17 cellular contexts compared by ENCODE assay signal in genomic region chr17:29283496-29283895, GRCh38. TPM values are rescaled to one million over a fixed set of nuclear protein-coding genes. Genes with fewer than 3 reads are reported as not detected.
DNase-seq lines count a peak whose midpoint lies in the region; ATAC-seq and TF ChIP-seq lines count a peak whose summit lies in the region.
"Had no signal": no experiment of that assay in that cellular context is flagged by ENCODE, and none has a peak within 500 bp of the region (broad histone marks: within the 10 kb centered on the region; RNA-seq: fewer than 3 reads in every experiment).

No MANE protein-coding gene starts in this region.

- CTCF ChIA-PET in activated CD8-positive, alpha-beta T cell treated with anti-CD3 and anti-CD28 coated beads for 36 hours (lab: Charles Lee): interaction anchor here (0.8 kb wide), 1 partner anchor 308 kb away, joined by 3 read pairs; no protein-coding TSS in a partner anchor
- CTCF ChIA-PET in activated CD8-positive, alpha-beta T cell treated with anti-CD3 and anti-CD28 coated beads, Interleukin-2, amount 10 ng/mL, durations not matched to agents 7 days and 5 days (lab: Charles Lee): interaction anchor here (1.0 to 1.1 kb wide), 3 partner anchors 11 to 86 kb away, joined by 3 to 4 read pairs (median 3); partner anchors contain the start of gene NUFIP2

- H3K9me3 Mint-ChIP-seq in activated CD8-positive, alpha-beta T cell treated with anti-CD3 and anti-CD28 coated beads for 36 hours: peaks cover 6% of the 10 kb centered on the region
- peaks cover 18% of the 10 kb centered on the region for H3K9me3 Mint-ChIP-seq in activated CD8-positive, alpha-beta T cell treated with anti-CD3 and anti-CD28 coated beads, Interleukin-2, amount 10 ng/mL, durations not matched to agents 7 days and 5 days (ENCODE audit: insufficient read depth)
- H3K9me3 Mint-ChIP-seq in chondrocyte (ENCODE audit: low read depth) (no peaks in the 10 kb centered on the region), osteocyte (ENCODE audit: unreplicated experiment) (no peaks in the 10 kb centered on the region)

- H3K27ac Mint-ChIP-seq in activated CD8-positive, alpha-beta T cell treated with anti-CD3 and anti-CD28 coated beads for 36 hours: no peak overlapping the region
- no peak overlapping the region for H3K27ac Mint-ChIP-seq in activated CD8-positive, alpha-beta T cell treated with anti-CD3 and anti-CD28 coated beads, Interleukin-2, amount 10 ng/mL, durations not matched to agents 7 days and 5 days
- H3K27ac Mint-ChIP-seq in chondrocyte (ENCODE audit: unreplicated experiment) (no peak overlapping the region), osteocyte (ENCODE audit: unreplicated experiment) (peak overlapping the region; percentile 4)

- no peak overlapping the region for H3K9ac ChIP-seq in Loucy (ENCODE audit: low read depth, low read length, poor library complexity, severe bottlenecking)

- TF ChIP-seq CTCF in activated CD8-positive, alpha-beta T cell treated with anti-CD3 and anti-CD28 coated beads for 36 hours (IDR thresholded peaks at IDR 0.05): peak; percentile 30
- TF ChIP-seq CTCF in Loucy (conservative IDR thresholded peaks at IDR 0.05; ENCODE audit: low read length) (peak; percentile 47), chondrocyte (IDR thresholded peaks at IDR 0.05) (peak; percentile 64), osteocyte (IDR thresholded peaks at IDR 0.05) (peak; percentile 33)

- peaks cover 31% of the 10 kb centered on the region for H3K4me1 ChIP-seq in Loucy (ENCODE audit: insufficient read depth, low read length, poor library complexity, severe bottlenecking)

- POLR2A ChIA-PET in activated CD8-positive, alpha-beta T cell treated with anti-CD3 and anti-CD28 coated beads for 36 hours (lab: Charles Lee): interaction anchor here (1.0 to 1.3 kb wide), 3 partner anchors 9 to 215 kb away, joined by 3 to 4 read pairs (median 3); no protein-coding TSS in a partner anchor
- POLR2A ChIA-PET in activated CD8-positive, alpha-beta T cell treated with anti-CD3 and anti-CD28 coated beads, Interleukin-2, amount 10 ng/mL, durations not matched to agents 7 days and 5 days (lab: Charles Lee): interaction anchor here (1.3 kb wide), 1 partner anchor 10 kb away, joined by 4 read pairs; the partner anchor contains the start of gene NUFIP2

- H3K4me1 Mint-ChIP-seq in activated CD8-positive, alpha-beta T cell treated with anti-CD3 and anti-CD28 coated beads for 36 hours (ENCODE audit: low read depth): peaks cover 56% of the 10 kb centered on the region
- peaks cover 49% of the 10 kb centered on the region for H3K4me1 Mint-ChIP-seq in activated CD8-positive, alpha-beta T cell treated with anti-CD3 and anti-CD28 coated beads, Interleukin-2, amount 10 ng/mL, durations not matched to agents 7 days and 5 days (ENCODE audit: low read depth)
- peaks cover 40% of the 10 kb centered on the region for H3K4me1 Mint-ChIP-seq in chondrocyte (ENCODE audit: low read depth)
- peaks cover 36% of the 10 kb centered on the region for H3K4me1 Mint-ChIP-seq in osteocyte (ENCODE audit: unreplicated experiment)

- peak; percentile 30 for ATAC-seq in activated CD8-positive, alpha-beta T cell treated with anti-CD3 and anti-CD28 coated beads for 36 hours
- ATAC-seq in activated CD8-positive, alpha-beta T cell treated with anti-CD3 and anti-CD28 coated beads, Interleukin-2, amount 10 ng/mL, durations not matched to agents 7 days and 5 days: no peak
- ATAC-seq in activated CD4-positive, CD25-positive, alpha-beta regulatory T cell treated with anti-CD3 and anti-CD28 coated beads, Interleukin-2, amount 50 U/mL, for 24 hours: no peak

- no peaks in the 10 kb centered on the region for H3K9me3 ChIP-seq in Loucy (ENCODE audit: insufficient read depth, low read depth, low read length)
- H3K9me3 ChIP-seq: ovary, suprapubic skin had no signal

- H3K79me2 ChIP-seq in Loucy (ENCODE audit: insufficient read depth, low read length): peaks cover 99% of the 10 kb centered on the region

- intact Hi-C loops in activated CD8-positive, alpha-beta T cell treated with anti-CD3 and anti-CD28 coated beads for 36 hours (cut with micrococcal nuclease): no loop called here

- peak overlapping the region; percentile 81 for H3K4me2 ChIP-seq in Loucy (ENCODE audit: low read depth, low read length, poor library complexity, severe bottlenecking)

- no peaks in the 10 kb centered on the region for H3K27me3 ChIP-seq in Loucy (ENCODE audit: insufficient read depth, low read length, poor library complexity, severe bottlenecking)
- H3K27me3 ChIP-seq: ovary, suprapubic skin had no signal

- H3K27me3 Mint-ChIP-seq in activated CD8-positive, alpha-beta T cell treated with anti-CD3 and anti-CD28 coated beads for 36 hours: no peaks in the 10 kb centered on the region
- no peaks in the 10 kb centered on the region for H3K27me3 Mint-ChIP-seq in activated CD8-positive, alpha-beta T cell treated with anti-CD3 and anti-CD28 coated beads, Interleukin-2, amount 10 ng/mL, durations not matched to agents 7 days and 5 days (ENCODE audit: low read depth)
- no peaks in the 10 kb centered on the region for H3K27me3 Mint-ChIP-seq in chondrocyte (ENCODE audit: low read depth)
- H3K27me3 Mint-ChIP-seq in osteocyte (ENCODE audit: unreplicated experiment): no peaks in the 10 kb centered on the region

- H3K4me3 Mint-ChIP-seq in activated CD8-positive, alpha-beta T cell treated with anti-CD3 and anti-CD28 coated beads for 36 hours: peak overlapping the region; percentile 20
- no peak overlapping the region for H3K4me3 Mint-ChIP-seq in activated CD8-positive, alpha-beta T cell treated with anti-CD3 and anti-CD28 coated beads, Interleukin-2, amount 10 ng/mL, durations not matched to agents 7 days and 5 days
- H3K4me3 Mint-ChIP-seq in chondrocyte (ENCODE audit: unreplicated experiment) (no peak overlapping the region), osteocyte (ENCODE audit: unreplicated experiment) (no peak overlapping the region)

- H4K20me1 ChIP-seq in Loucy (ENCODE audit: insufficient read depth, low read length, poor library complexity, severe bottlenecking): peaks cover 89% of the 10 kb centered on the region

- no peak overlapping the region for H2AFZ ChIP-seq in Loucy (ENCODE audit: low read length)

- H3K4me3 ChIP-seq in Loucy (ENCODE audit: low read length, poor library complexity, severe bottlenecking): peak overlapping the region; percentile 64
- H3K4me3 ChIP-seq: ovary, suprapubic skin had no signal

- H3K36me3 ChIP-seq in Loucy (ENCODE audit: insufficient read depth, low read length): peaks cover 79% of the 10 kb centered on the region
- H3K36me3 ChIP-seq: ovary had no signal

- H3F3A ChIP-seq in Loucy (ENCODE audit: low read depth): no peaks in the 10 kb centered on the region

- DNase-seq in activated CD8-positive, alpha-beta T cell treated with anti-CD3 and anti-CD28 coated beads for 36 hours: no peak
- no peak for DNase-seq in activated CD8-positive, alpha-beta T cell treated with anti-CD3 and anti-CD28 coated beads, Interleukin-2, amount 10 ng/mL, durations not matched to agents 7 days and 5 days
- DNase-seq in chondrocyte (ENCODE audit: low spot score) (no peak), osteocyte (ENCODE audit: extremely low spot score, unreplicated experiment) (no peak), DMS 273 treated with DMSO at 0.1 percent for 48 hours (lab: John Stamatoyannopoulos, UW) (no peak), C1 segment of cervical spinal cord (lab: John Stamatoyannopoulos, UW) (no peak)
- DNase-seq: activated CD4-positive, alpha-beta T cell treated with anti-CD3 and anti-CD28 coated beads for 4 hours; erythroblast; kidney; NCI-H2107; ovary; SIG-M5; stimulated activated CD4-positive, alpha-beta T cell treated with anti-CD3 and anti-CD28 coated beads, Interleukin-4, amount 100 ng/mL, for 4 hours had no signal

- no peaks in the 10 kb centered on the region for H3K9me2 ChIP-seq in Loucy (replicated peaks; ENCODE audit: low read depth, low read length)

- peaks cover 90% of the 10 kb centered on the region for H3K36me3 Mint-ChIP-seq in activated CD8-positive, alpha-beta T cell treated with anti-CD3 and anti-CD28 coated beads for 36 hours (ENCODE audit: low read depth)
- peaks cover 93% of the 10 kb centered on the region for H3K36me3 Mint-ChIP-seq in activated CD8-positive, alpha-beta T cell treated with anti-CD3 and anti-CD28 coated beads, Interleukin-2, amount 10 ng/mL, durations not matched to agents 7 days and 5 days (ENCODE audit: low read depth)
- peaks cover 34% of the 10 kb centered on the region for H3K36me3 Mint-ChIP-seq in chondrocyte (ENCODE audit: low read depth)
- peaks cover 50% of the 10 kb centered on the region for H3K36me3 Mint-ChIP-seq in osteocyte (ENCODE audit: unreplicated experiment)

RNA-seq across cellular contexts. Expression of gene NUFIP2, which starts 10.5 kb away (rescaled TPM):
- 10 to 100 TPM; 49.5 to 56.4 TPM for total RNA-seq in activated CD8-positive, alpha-beta T cell treated with anti-CD3 and anti-CD28 coated beads for 36 hours
- total RNA-seq in activated CD8-positive, alpha-beta T cell treated with anti-CD3 and anti-CD28 coated beads, Interleukin-2, amount 10 ng/mL, durations not matched to agents 7 days and 5 days: 10 to 100 TPM; 60.3 to 64.5 TPM
- 50.3 to 60.1 TPM (median 53.7 TPM) in 3 replicates for total RNA-seq in chondrocyte
- 46.8 and 48.0 TPM in 2 replicates for total RNA-seq in osteocyte

RNA-seq across cellular contexts. Expression of gene CRYBA1, which starts 36.8 kb away (rescaled TPM):
- not detected for total RNA-seq in activated CD8-positive, alpha-beta T cell treated with anti-CD3 and anti-CD28 coated beads for 36 hours
- total RNA-seq in activated CD8-positive, alpha-beta T cell treated with anti-CD3 and anti-CD28 coated beads, Interleukin-2, amount 10 ng/mL, durations not matched to agents 7 days and 5 days: not detected
- not detected in 3 replicates for total RNA-seq in chondrocyte
- not detected in 2 replicates for total RNA-seq in osteocyte
- total RNA-seq: HT-29, kidney, ovary, suprapubic skin had no signal
